1 cellular context compared by ENCODE assay signal in genomic region chr2:234550511-234551107, GRCh38.
TF ChIP-seq lines count a peak whose summit lies in the region.

No MANE protein-coding gene starts in this region.

TF ChIP-seq in HepG2, 621 proteins besides CTCF, POLR2A, EP300 and RAD21 (continued from another document and continues in another):
- TF ChIP-seq, protein P1, sequence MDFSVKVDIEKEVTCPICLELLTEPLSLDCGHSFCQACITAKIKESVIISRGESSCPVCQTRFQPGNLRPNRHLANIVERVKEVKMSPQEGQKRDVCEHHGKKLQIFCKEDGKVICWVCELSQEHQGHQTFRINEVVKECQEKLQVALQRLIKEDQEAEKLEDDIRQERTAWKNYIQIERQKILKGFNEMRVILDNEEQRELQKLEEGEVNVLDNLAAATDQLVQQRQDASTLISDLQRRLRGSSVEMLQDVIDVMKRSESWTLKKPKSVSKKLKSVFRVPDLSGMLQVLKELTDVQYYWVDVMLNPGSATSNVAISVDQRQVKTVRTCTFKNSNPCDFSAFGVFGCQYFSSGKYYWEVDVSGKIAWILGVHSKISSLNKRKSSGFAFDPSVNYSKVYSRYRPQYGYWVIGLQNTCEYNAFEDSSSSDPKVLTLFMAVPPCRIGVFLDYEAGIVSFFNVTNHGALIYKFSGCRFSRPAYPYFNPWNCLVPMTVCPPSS (IDR thresholded peaks at IDR 0.05), result no peak
- no peak for TF ChIP-seq E2F5 (CRISPR knock-in tag; conservative IDR thresholded peaks at IDR 0.05)
- 0 out of 2 replicates have a peak, but pooled peaks have one; percentile 76 for TF ChIP-seq ZNF614 (CRISPR knock-in tag; IDR thresholded peaks at IDR 0.05; ENCODE audit: borderline replicate concordance)
- TF ChIP-seq SP5 (CRISPR knock-in tag; IDR thresholded peaks at IDR 0.05; ENCODE audit: borderline replicate concordance, low read depth), result 0 out of 2 replicates have a peak, but pooled peaks have one; percentile 4
- TF ChIP-seq ZNF12 (CRISPR knock-in tag; IDR thresholded peaks at IDR 0.05), result no peak
- no peak for TF ChIP-seq SMYD3 (CRISPR knock-in tag; IDR thresholded peaks at IDR 0.05)
- no peak for TF ChIP-seq HMG20B (CRISPR knock-in tag; conservative IDR thresholded peaks at IDR 0.05)
- peak; percentile 29; the same call in 1 of the 2 replicates for TF ChIP-seq FOXO1 (CRISPR knock-in tag; IDR thresholded peaks at IDR 0.05)
- TF ChIP-seq ZNF263 (CRISPR knock-in tag; IDR thresholded peaks at IDR 0.05), result 0 out of 2 replicates have a peak, but pooled peaks have one; percentile 19
- TF ChIP-seq PAF1 (CRISPR knock-in tag; IDR thresholded peaks at IDR 0.05), result no peak
- 0 out of 2 replicates have a peak, but pooled peaks have one; percentile 24 for TF ChIP-seq ZFP36L1 (CRISPR knock-in tag; IDR thresholded peaks at IDR 0.05)
- no peak for TF ChIP-seq DR1 (CRISPR knock-in tag; IDR thresholded peaks at IDR 0.05)
- no peak for TF ChIP-seq ZNF616 (CRISPR knock-in tag; IDR thresholded peaks at IDR 0.05; ENCODE audit: low read depth)
- TF ChIP-seq, protein P2, sequence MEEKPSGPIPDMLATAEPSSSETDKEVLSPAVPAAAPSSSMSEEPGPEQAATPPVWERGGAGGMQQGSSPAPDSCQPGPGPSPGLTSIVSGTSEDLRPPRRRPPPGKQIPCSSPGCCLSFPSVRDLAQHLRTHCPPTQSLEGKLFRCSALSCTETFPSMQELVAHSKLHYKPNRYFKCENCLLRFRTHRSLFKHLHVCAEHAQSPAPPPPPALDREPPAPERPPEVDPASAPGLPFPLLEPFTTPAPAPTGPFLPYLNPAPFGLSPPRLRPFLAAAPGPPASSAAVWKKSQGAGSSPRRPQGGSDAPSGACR (CRISPR knock-in tag; IDR thresholded peaks at IDR 0.05), result peak; percentile 66
- no peak for TF ChIP-seq MYC (CRISPR knock-in tag; IDR thresholded peaks at IDR 0.05; ENCODE audit: borderline replicate concordance)
- no peak for TF ChIP-seq RELA (CRISPR knock-in tag; IDR thresholded peaks at IDR 0.05)
- TF ChIP-seq, protein P3, sequence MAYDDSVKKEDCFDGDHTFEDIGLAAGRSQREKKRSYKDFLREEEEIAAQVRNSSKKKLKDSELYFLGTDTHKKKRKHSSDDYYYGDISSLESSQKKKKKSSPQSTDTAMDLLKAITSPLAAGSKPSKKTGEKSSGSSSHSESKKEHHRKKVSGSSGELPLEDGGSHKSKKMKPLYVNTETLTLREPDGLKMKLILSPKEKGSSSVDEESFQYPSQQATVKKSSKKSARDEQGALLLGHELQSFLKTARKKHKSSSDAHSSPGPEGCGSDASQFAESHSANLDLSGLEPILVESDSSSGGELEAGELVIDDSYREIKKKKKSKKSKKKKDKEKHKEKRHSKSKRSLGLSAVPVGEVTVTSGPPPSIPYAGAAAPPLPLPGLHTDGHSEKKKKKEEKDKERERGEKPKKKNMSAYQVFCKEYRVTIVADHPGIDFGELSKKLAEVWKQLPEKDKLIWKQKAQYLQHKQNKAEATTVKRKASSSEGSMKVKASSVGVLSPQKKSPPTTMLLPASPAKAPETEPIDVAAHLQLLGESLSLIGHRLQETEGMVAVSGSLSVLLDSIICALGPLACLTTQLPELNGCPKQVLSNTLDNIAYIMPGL (CRISPR knock-in tag; IDR thresholded peaks at IDR 0.05; ENCODE audit: borderline replicate concordance in 1 of 2, low read depth in 1 of 2), result peak; percentile 50 to 78; a peak in 2 of 4 replicates
- TF ChIP-seq IKZF5 (CRISPR knock-in tag; IDR thresholded peaks at IDR 0.05), result peak; percentile 70; the same call in 1 of the 2 replicates
- TF ChIP-seq HNRNPLL (IDR thresholded peaks at IDR 0.05; ENCODE audit: low read depth, low read length, poor library complexity, severe bottlenecking), result no peak
- no peak for TF ChIP-seq ZNF335 (CRISPR knock-in tag; IDR thresholded peaks at IDR 0.05)
- 0 out of 2 replicates have a peak, but pooled peaks have one; percentile 35 for TF ChIP-seq KAT7 (CRISPR knock-in tag; IDR thresholded peaks at IDR 0.05; ENCODE audit: borderline replicate concordance)
- TF ChIP-seq ZNF407 (CRISPR knock-in tag; IDR thresholded peaks at IDR 0.05; ENCODE audit: not compliant biosample characterization), result no peak
- TF ChIP-seq, protein P4, sequence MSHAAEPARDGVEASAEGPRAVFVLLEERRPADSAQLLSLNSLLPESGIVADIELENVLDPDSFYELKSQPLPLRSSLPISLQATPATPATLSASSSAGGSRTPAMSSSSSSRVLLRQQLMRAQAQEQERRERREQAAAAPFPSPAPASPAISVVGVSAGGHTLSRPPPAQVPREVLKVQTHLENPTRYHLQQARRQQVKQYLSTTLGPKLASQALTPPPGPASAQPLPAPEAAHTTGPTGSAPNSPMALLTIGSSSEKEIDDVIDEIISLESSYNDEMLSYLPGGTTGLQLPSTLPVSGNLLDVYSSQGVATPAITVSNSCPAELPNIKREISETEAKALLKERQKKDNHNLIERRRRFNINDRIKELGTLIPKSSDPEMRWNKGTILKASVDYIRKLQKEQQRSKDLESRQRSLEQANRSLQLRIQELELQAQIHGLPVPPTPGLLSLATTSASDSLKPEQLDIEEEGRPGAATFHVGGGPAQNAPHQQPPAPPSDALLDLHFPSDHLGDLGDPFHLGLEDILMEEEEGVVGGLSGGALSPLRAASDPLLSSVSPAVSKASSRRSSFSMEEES (CRISPR knock-in tag; IDR thresholded peaks at IDR 0.05), result peak; percentile 60; the same call in 1 of the 2 replicates
- TF ChIP-seq, protein P5, sequence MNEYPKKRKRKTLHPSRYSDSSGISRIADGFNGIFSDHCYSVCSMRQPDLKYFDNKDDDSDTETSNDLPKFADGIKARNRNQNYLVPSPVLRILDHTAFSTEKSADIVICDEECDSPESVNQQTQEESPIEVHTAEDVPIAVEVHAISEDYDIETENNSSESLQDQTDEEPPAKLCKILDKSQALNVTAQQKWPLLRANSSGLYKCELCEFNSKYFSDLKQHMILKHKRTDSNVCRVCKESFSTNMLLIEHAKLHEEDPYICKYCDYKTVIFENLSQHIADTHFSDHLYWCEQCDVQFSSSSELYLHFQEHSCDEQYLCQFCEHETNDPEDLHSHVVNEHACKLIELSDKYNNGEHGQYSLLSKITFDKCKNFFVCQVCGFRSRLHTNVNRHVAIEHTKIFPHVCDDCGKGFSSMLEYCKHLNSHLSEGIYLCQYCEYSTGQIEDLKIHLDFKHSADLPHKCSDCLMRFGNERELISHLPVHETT (CRISPR knock-in tag; conservative IDR thresholded peaks at IDR 0.05), result no peak
- TF ChIP-seq ZNF773 (CRISPR knock-in tag; IDR thresholded peaks at IDR 0.05; ENCODE audit: borderline replicate concordance), result no peak
- peak; percentile 59; the same call in 1 of the 2 replicates for TF ChIP-seq MXD4 (CRISPR knock-in tag; IDR thresholded peaks at IDR 0.05)
- no peak for TF ChIP-seq SSRP1 (CRISPR knock-in tag; IDR thresholded peaks at IDR 0.05)
- TF ChIP-seq ZKSCAN1 (IDR thresholded peaks at IDR 0.05; ENCODE audit: low read length), result peak; percentile 69; the same call in 1 of the 2 replicates
- TF ChIP-seq, protein P6, sequence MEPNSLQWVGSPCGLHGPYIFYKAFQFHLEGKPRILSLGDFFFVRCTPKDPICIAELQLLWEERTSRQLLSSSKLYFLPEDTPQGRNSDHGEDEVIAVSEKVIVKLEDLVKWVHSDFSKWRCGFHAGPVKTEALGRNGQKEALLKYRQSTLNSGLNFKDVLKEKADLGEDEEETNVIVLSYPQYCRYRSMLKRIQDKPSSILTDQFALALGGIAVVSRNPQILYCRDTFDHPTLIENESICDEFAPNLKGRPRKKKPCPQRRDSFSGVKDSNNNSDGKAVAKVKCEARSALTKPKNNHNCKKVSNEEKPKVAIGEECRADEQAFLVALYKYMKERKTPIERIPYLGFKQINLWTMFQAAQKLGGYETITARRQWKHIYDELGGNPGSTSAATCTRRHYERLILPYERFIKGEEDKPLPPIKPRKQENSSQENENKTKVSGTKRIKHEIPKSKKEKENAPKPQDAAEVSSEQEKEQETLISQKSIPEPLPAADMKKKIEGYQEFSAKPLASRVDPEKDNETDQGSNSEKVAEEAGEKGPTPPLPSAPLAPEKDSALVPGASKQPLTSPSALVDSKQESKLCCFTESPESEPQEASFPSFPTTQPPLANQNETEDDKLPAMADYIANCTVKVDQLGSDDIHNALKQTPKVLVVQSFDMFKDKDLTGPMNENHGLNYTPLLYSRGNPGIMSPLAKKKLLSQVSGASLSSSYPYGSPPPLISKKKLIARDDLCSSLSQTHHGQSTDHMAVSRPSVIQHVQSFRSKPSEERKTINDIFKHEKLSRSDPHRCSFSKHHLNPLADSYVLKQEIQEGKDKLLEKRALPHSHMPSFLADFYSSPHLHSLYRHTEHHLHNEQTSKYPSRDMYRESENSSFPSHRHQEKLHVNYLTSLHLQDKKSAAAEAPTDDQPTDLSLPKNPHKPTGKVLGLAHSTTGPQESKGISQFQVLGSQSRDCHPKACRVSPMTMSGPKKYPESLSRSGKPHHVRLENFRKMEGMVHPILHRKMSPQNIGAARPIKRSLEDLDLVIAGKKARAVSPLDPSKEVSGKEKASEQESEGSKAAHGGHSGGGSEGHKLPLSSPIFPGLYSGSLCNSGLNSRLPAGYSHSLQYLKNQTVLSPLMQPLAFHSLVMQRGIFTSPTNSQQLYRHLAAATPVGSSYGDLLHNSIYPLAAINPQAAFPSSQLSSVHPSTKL (CRISPR knock-in tag; IDR thresholded peaks at IDR 0.05), result peak; percentile 63
- no peak for TF ChIP-seq SALL2 (CRISPR knock-in tag; IDR thresholded peaks at IDR 0.05)
- no peak for TF ChIP-seq GPN1 (CRISPR knock-in tag; IDR thresholded peaks at IDR 0.05; ENCODE audit: borderline replicate concordance)
- TF ChIP-seq KDM1A (CRISPR knock-in tag; IDR thresholded peaks at IDR 0.05), result 0 out of 2 replicates have a peak, but pooled peaks have one; percentile 31
- TF ChIP-seq ZNF547 (CRISPR knock-in tag; IDR thresholded peaks at IDR 0.05), result peak; percentile 15; the same call in 1 of the 2 replicates
